Comparison of ENCODE assay signal across 1 cellular context in the genomic region with DNA sequence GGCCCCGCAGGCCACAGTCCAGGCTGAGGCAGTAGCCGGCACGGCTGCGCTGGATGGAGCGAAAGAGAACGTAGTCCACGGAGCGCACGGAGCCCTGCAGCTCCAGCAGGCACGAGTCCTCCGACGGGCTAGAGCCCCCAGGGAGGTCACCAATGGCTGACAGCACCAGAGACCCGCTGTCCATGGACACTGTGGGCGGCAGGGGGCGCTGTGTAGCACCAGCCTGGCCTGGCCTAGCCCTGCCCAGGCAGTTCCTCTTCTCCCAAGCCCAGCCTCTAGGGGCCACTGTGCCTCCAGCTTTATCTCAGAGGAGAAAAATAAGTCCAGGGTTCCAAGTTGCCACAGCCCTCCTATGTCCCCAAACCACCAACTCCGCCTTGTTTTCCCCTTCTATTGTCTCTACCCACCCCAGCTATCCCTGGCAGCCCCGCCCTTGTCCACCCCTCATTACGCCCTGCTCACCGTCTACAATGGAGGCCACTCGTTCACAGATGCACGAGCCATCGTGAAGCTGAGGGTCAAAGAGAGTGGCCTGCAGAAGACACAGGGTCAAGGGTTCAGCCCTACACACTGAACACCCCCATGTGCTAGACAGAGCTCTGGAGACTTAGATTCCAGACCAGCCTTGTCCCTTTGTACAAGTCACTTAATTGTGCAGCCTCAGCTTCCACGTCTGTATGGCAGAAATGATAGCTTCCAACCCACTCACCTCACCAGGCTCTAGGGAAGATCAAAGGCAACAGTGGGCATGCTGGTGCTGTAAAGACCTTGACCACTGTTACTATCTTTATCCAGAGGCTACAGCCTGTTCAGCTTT.
TF ChIP-seq lines count a peak whose summit lies in the region.

No MANE protein-coding gene starts in this region.

TF ChIP-seq in HEK293, 187 proteins besides CTCF, POLR2A, EP300 and RAD21 (continued from another document and continues in another):
- TF ChIP-seq, protein P1, sequence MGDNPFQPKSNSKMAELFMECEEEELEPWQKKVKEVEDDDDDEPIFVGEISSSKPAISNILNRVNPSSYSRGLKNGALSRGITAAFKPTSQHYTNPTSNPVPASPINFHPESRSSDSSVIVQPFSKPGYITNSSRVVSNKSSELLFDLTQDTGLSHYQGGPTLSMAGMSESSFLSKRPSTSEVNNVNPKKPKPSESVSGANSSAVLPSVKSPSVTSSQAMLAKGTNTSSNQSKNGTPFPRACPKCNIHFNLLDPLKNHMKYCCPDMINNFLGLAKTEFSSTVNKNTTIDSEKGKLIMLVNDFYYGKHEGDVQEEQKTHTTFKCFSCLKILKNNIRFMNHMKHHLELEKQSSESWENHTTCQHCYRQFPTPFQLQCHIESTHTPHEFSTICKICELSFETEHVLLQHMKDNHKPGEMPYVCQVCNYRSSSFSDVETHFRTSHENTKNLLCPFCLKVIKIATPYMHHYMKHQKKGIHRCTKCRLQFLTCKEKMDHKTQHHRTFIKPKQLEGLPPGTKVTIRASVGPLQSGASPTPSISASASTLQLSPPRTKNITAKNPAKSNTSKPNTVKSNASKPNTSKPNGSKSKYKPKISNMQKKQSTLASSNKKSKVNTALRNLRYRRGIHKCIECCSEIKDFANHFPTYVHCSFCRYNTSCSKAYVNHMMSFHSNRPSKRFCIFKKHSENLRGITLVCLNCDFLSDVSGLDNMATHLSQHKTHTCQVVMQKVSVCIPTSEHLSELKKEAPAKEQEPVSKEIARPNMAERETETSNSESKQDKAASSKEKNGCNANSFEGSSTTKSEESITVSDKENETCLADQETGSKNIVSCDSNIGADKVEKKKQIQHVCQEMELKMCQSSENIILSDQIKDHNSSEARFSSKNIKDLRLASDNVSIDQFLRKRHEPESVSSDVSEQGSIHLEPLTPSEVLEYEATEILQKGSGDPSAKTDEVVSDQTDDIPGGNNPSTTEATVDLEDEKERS (tag by site-specific recombination; IDR thresholded peaks at IDR 0.05) = no peak
- no peak for TF ChIP-seq ZNF776 (tag by site-specific recombination; IDR thresholded peaks at IDR 0.05; ENCODE audit: borderline replicate concordance)
- no peak for TF ChIP-seq ZNF621 (tag by site-specific recombination; IDR thresholded peaks at IDR 0.05)
- TF ChIP-seq ZNF354C (tag by site-specific recombination; IDR thresholded peaks at IDR 0.05; ENCODE audit: borderline replicate concordance, low read depth) = no peak
- no peak for TF ChIP-seq ZNF677 (tag by site-specific recombination; IDR thresholded peaks at IDR 0.05)
- TF ChIP-seq ZNF223 (tag by site-specific recombination; IDR thresholded peaks at IDR 0.05) = no peak
- TF ChIP-seq ZNF623 (tag by site-specific recombination; IDR thresholded peaks at IDR 0.05) = no peak
- TF ChIP-seq ZNF692 (tag by site-specific recombination; IDR thresholded peaks at IDR 0.05) = peak; percentile 65
- 0 out of 2 replicates have a peak, but pooled peaks have one; percentile 10 for TF ChIP-seq ZSCAN5A (tag by site-specific recombination; IDR thresholded peaks at IDR 0.05)
- TF ChIP-seq, protein P2, sequence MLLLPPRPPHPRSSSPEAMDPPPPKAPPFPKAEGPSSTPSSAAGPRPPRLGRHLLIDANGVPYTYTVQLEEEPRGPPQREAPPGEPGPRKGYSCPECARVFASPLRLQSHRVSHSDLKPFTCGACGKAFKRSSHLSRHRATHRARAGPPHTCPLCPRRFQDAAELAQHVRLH (tag by site-specific recombination; IDR thresholded peaks at IDR 0.05) = no peak
- TF ChIP-seq ZNF521 (tag by site-specific recombination; IDR thresholded peaks at IDR 0.05) = no peak
- TF ChIP-seq, protein P3, sequence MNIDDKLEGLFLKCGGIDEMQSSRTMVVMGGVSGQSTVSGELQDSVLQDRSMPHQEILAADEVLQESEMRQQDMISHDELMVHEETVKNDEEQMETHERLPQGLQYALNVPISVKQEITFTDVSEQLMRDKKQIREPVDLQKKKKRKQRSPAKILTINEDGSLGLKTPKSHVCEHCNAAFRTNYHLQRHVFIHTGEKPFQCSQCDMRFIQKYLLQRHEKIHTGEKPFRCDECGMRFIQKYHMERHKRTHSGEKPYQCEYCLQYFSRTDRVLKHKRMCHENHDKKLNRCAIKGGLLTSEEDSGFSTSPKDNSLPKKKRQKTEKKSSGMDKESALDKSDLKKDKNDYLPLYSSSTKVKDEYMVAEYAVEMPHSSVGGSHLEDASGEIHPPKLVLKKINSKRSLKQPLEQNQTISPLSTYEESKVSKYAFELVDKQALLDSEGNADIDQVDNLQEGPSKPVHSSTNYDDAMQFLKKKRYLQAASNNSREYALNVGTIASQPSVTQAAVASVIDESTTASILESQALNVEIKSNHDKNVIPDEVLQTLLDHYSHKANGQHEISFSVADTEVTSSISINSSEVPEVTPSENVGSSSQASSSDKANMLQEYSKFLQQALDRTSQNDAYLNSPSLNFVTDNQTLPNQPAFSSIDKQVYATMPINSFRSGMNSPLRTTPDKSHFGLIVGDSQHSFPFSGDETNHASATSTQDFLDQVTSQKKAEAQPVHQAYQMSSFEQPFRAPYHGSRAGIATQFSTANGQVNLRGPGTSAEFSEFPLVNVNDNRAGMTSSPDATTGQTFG (tag by site-specific recombination; IDR thresholded peaks at IDR 0.05; ENCODE audit: borderline replicate concordance) = no peak
- no peak for TF ChIP-seq ZNF518A (tag by site-specific recombination; conservative IDR thresholded peaks at IDR 0.05; ENCODE audit: low read depth)
- TF ChIP-seq ZXDB (tag by site-specific recombination; IDR thresholded peaks at IDR 0.05) = 0 out of 2 replicates have a peak, but pooled peaks have one; percentile 52
- TF ChIP-seq OVOL3 (tag by site-specific recombination; IDR thresholded peaks at IDR 0.05) = no peak
- TF ChIP-seq ZNF600 (tag by site-specific recombination; IDR thresholded peaks at IDR 0.05) = peak; percentile 80
- TF ChIP-seq ZNF596 (tag by site-specific recombination; IDR thresholded peaks at IDR 0.05) = no peak
- TF ChIP-seq, protein P4, sequence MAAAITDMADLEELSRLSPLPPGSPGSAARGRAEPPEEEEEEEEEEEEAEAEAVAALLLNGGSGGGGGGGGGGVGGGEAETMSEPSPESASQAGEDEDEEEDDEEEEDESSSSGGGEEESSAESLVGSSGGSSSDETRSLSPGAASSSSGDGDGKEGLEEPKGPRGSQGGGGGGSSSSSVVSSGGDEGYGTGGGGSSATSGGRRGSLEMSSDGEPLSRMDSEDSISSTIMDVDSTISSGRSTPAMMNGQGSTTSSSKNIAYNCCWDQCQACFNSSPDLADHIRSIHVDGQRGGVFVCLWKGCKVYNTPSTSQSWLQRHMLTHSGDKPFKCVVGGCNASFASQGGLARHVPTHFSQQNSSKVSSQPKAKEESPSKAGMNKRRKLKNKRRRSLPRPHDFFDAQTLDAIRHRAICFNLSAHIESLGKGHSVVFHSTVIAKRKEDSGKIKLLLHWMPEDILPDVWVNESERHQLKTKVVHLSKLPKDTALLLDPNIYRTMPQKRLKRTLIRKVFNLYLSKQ (tag by site-specific recombination; IDR thresholded peaks at IDR 0.05; ENCODE audit: borderline replicate concordance) = no peak
- TF ChIP-seq ZNF23 (tag by site-specific recombination; IDR thresholded peaks at IDR 0.05; ENCODE audit: borderline replicate concordance) = no peak
- TF ChIP-seq ZNF571 (tag by site-specific recombination; IDR thresholded peaks at IDR 0.05) = no peak
- no peak for TF ChIP-seq PRDM10 (tag by site-specific recombination; IDR thresholded peaks at IDR 0.05)
- 0 out of 2 replicates have a peak, but pooled peaks have one; percentile 37 for TF ChIP-seq ZFP37 (tag by site-specific recombination; IDR thresholded peaks at IDR 0.05)
- no peak for TF ChIP-seq ZBTB10 (tag by site-specific recombination; IDR thresholded peaks at IDR 0.05)
